13 cellular contexts compared by ENCODE assay signal in the genomic region with DNA sequence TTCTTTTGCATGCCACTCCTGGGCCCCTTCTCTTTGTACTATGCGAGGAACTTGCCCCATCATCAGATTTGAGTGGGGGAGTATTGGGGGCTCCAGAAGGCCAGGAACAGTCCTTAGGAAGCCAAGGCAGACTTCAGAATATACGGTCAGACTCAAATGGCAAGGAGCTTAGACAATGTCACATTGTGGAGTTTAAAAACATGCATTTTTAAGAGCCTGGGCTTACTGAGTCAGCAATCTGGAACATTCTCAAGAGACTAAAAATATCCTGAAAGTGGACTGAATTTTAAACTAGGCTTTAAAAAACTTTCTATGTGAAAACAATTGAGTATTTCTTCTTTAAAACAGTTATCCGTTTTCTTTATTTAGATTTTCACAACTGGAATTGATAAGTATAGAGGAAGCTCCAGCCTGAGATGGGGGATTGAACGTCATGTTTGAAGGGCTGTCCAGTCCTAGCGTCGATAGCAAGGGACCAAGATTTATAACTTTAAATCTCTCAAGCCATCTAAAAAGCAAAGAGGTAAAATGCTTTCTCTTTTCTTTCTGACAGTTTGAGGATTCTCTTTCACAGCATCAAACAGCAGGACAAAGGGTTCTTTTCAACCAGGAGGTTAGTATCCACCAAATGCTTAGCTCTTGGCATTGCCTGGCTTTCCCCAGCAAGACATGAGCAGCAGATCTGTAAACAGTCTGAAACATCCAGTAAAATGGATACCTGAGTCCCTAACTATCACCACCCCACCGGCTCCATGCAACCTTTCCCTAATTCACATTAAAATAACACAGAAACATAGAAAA. TPM values are rescaled to one million over a fixed set of nuclear protein-coding genes. Genes with fewer than 3 reads are reported as not detected.
DNase-seq lines count a peak whose midpoint lies in the region; FAIRE-seq and TF ChIP-seq lines count a peak whose summit lies in the region.
"Had no signal": no experiment of that assay in that cellular context is flagged by ENCODE, and none has a peak within 500 bp of the region (broad histone marks: within the 10 kb centered on the region; RNA-seq: fewer than 3 reads in every experiment).

No MANE protein-coding gene starts in this region.

- WGBS in tibial nerve, 2 donors, result 37 to 39% methylated on average over 7 of the region's 7 CpGs

- no peak for FAIRE-seq in GM12891 (lab: Jason Lieb, UNC)

- TF ChIP-seq EP300 in tibial nerve (IDR thresholded peaks at IDR 0.05), result peak in 1 of 2 donors; percentile 69

- no peaks in the 10 kb centered on the region for H3K27me3 ChIP-seq in tibial nerve

- H3K4me3 Mint-ChIP-seq in neural crest cell, result no peak overlapping the region
- H3K4me3 Mint-ChIP-seq in activated CD4-positive, alpha-beta T cell treated with anti-CD3 and anti-CD28 coated beads, Interleukin-2, amount 10 ng/mL, durations not matched to agents 7 days and 5 days, result no peak overlapping the region
- H3K4me3 Mint-ChIP-seq: effector memory CD8-positive, alpha-beta T cell had no signal

- POLR2A ChIA-PET in activated CD4-positive, alpha-beta T cell treated with anti-CD3 and anti-CD28 coated beads, Interleukin-2, amount 10 ng/mL, durations not matched to agents 7 days and 5 days (lab: Charles Lee), result no interaction called here

- no peak overlapping the region for H3K4me3 ChIP-seq in fibroblast of mammary gland (ENCODE audit: control insufficient read depth, low read depth, low read length)
- no peak overlapping the region for H3K4me3 ChIP-seq in tibial nerve

- peak overlapping the region; percentile 55 for H3K27ac Mint-ChIP-seq in neural crest cell (ENCODE audit: unreplicated experiment)
- no peak overlapping the region for H3K27ac Mint-ChIP-seq in activated CD4-positive, alpha-beta T cell treated with anti-CD3 and anti-CD28 coated beads, Interleukin-2, amount 10 ng/mL, durations not matched to agents 7 days and 5 days
- H3K27ac Mint-ChIP-seq: activated naive CD4-positive, alpha-beta T cell treated with anti-CD3 and anti-CD28 coated beads, Interleukin-2, amount 50 U/mL, for 72 hours had no signal

- peaks cover 36% of the 10 kb centered on the region for H3K36me3 Mint-ChIP-seq in neural crest cell (ENCODE audit: low read depth)
- H3K36me3 Mint-ChIP-seq in activated CD4-positive, alpha-beta T cell treated with anti-CD3 and anti-CD28 coated beads, Interleukin-2, amount 10 ng/mL, durations not matched to agents 7 days and 5 days (ENCODE audit: low read depth), result peaks cover 6% of the 10 kb centered on the region

- no peaks in the 10 kb centered on the region for H3K27me3 Mint-ChIP-seq in neural crest cell (ENCODE audit: low read depth)
- H3K27me3 Mint-ChIP-seq in activated CD4-positive, alpha-beta T cell treated with anti-CD3 and anti-CD28 coated beads, Interleukin-2, amount 10 ng/mL, durations not matched to agents 7 days and 5 days, result no peaks in the 10 kb centered on the region
- H3K27me3 Mint-ChIP-seq: effector memory CD8-positive, alpha-beta T cell had no signal

- DNase-seq in fibroblast of mammary gland (ENCODE audit: low read depth), result peak; percentile 54
- no peak for DNase-seq in neural crest cell (ENCODE audit: low read depth, low spot score)
- no peak for DNase-seq in tibial nerve (ENCODE audit: low spot score in 2 of 2)
- no peak for DNase-seq in GM12891 (ENCODE audit: insufficient read length, low spot score)
- no peak for DNase-seq in activated CD4-positive, alpha-beta T cell treated with anti-CD3 and anti-CD28 coated beads, Interleukin-2, amount 10 ng/mL, durations not matched to agents 7 days and 5 days
- DNase-seq in stimulated activated naive CD4-positive, alpha-beta T cell treated with Interleukin-2 at 50 U/mL for 16 hours (lab: John Stamatoyannopoulos, UW), result no peak
- no peak for DNase-seq in NCI-H510A treated with DMSO at 0.1 percent for 48 hours (lab: John Stamatoyannopoulos, UW)
- DNase-seq: effector memory CD8-positive, alpha-beta T cell; MM.1S; NCI-H2227 treated with DMSO at 0.1 percent for 48 hours; RPMI8226 had no signal

- TF ChIP-seq POLR2A in tibial nerve (IDR thresholded peaks at IDR 0.05) (peak in 1 of 2 donors; percentile 35), GM12891 (IDR thresholded peaks at IDR 0.05; ENCODE audit: low read depth, low read length) (no peak)

- H3K9me3 Mint-ChIP-seq in neural crest cell, result no peaks in the 10 kb centered on the region
- no peaks in the 10 kb centered on the region for H3K9me3 Mint-ChIP-seq in activated CD4-positive, alpha-beta T cell treated with anti-CD3 and anti-CD28 coated beads, Interleukin-2, amount 10 ng/mL, durations not matched to agents 7 days and 5 days
- H3K9me3 Mint-ChIP-seq: activated naive CD4-positive, alpha-beta T cell treated with anti-CD3 and anti-CD28 coated beads, Interleukin-2, amount 50 U/mL, for 72 hours; effector memory CD8-positive, alpha-beta T cell had no signal

- CTCF ChIA-PET in activated CD4-positive, alpha-beta T cell treated with anti-CD3 and anti-CD28 coated beads, Interleukin-2, amount 10 ng/mL, durations not matched to agents 7 days and 5 days (lab: Charles Lee), result interaction anchor here (1.1 kb wide), 1 partner anchor 10 kb away, joined by 5 read pairs; no protein-coding TSS in a partner anchor

- H3K36me3 ChIP-seq in tibial nerve, result peaks cover 0 to 18% (median 0%) of the 10 kb centered on the region in 3 donors

- H3K27ac ChIP-seq in angular gyrus (ENCODE audit: low read depth, low read length) (peak overlapping the region; percentile 95), tibial nerve (peak overlapping the region; percentile 66 to 95 (median 87))

- TF ChIP-seq CTCF in fibroblast of mammary gland (conservative IDR thresholded peaks at IDR 0.05; ENCODE audit: control insufficient read depth, insufficient read depth, low read depth, low read length) (no peak), neural crest cell (conservative IDR thresholded peaks at IDR 0.05) (no peak), tibial nerve (IDR thresholded peaks at IDR 0.05) (no peak)

- no peaks in the 10 kb centered on the region for H3K9me3 ChIP-seq in tibial nerve

- peaks cover 0 to 51% (median 31%) of the 10 kb centered on the region in 4 donors for H3K4me1 ChIP-seq in tibial nerve

- H3K4me1 Mint-ChIP-seq in neural crest cell, result peaks cover 46% of the 10 kb centered on the region
- no peaks in the 10 kb centered on the region for H3K4me1 Mint-ChIP-seq in activated CD4-positive, alpha-beta T cell treated with anti-CD3 and anti-CD28 coated beads, Interleukin-2, amount 10 ng/mL, durations not matched to agents 7 days and 5 days

TF ChIP-seq in GM12891, 5 proteins besides CTCF, POLR2A, EP300 and RAD21:
- no peak for TF ChIP-seq TAF1 (IDR thresholded peaks at IDR 0.05; ENCODE audit: low read depth, low read length)
- TF ChIP-seq PAX5 (IDR thresholded peaks at IDR 0.05; ENCODE audit: insufficient read depth, low read length, severe bottlenecking), result no peak
- TF ChIP-seq POU2F2 (IDR thresholded peaks at IDR 0.05; ENCODE audit: low read depth, low read length), result no peak
- no peak for TF ChIP-seq SPI1 (IDR thresholded peaks at IDR 0.05; ENCODE audit: low read depth, low read length)
- TF ChIP-seq POLR2AphosphoS5 (IDR thresholded peaks at IDR 0.05; ENCODE audit: low read depth, low read length), result no peak

RNA-seq across cellular contexts. Expression of a gene that starts 45.8 kb away (rescaled TPM):
- total RNA-seq in neural crest cell (2.4 and 2.8 TPM in 2 replicates), tibial nerve (10 to 100 TPM in 3 of 4 donors, 1 to 10 TPM in 1; 2.1 to 18.9 (median 12.4) TPM)
- not detected for polyA plus RNA-seq in GM12891 (2012; ENCODE audit: low read depth, missing spikeins)
- 1 to 10 TPM; 1.5 to 2.7 TPM for total RNA-seq in activated CD4-positive, alpha-beta T cell treated with anti-CD3 and anti-CD28 coated beads, Interleukin-2, amount 10 ng/mL, durations not matched to agents 7 days and 5 days

RNA-seq across cellular contexts. Expression of a gene that starts 50.0 kb away (rescaled TPM):
- total RNA-seq in neural crest cell (9.2 and 15.3 TPM in 2 replicates), tibial nerve (10 to 100 TPM in 3 of 4 donors, 1 to 10 TPM in 1; 9.9 to 31.7 (median 22.9) TPM)
- polyA plus RNA-seq in GM12891 (2012; ENCODE audit: low read depth, missing spikeins), result 2.2 TPM
- total RNA-seq in activated CD4-positive, alpha-beta T cell treated with anti-CD3 and anti-CD28 coated beads, Interleukin-2, amount 10 ng/mL, durations not matched to agents 7 days and 5 days, result 1 to 10 TPM; 5.0 to 7.0 TPM
